Comparison of ENCODE assay signal across 36 cellular contexts in the genomic region with DNA sequence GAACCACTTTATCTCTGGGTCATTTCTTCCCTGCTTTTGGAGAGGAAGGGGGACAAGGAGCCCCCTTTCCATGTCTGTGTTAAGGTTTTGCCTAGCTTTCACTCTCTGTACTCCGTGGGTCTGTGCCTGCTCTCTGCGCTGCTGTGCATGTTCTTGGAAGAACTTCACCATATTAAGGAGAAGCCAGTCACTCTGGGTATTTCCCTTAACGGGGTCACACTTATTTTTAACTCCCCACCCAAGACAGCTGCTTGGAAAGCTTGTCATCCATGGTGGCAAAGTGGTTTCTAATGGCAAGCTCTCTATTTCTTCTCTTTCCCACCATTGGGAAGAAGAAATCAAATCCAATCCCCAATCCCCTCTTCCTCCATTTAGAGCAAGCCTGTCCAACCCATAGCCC. TPM values are rescaled to one million over a fixed set of nuclear protein-coding genes. Genes with fewer than 3 reads are reported as not detected.
"Had no signal": no experiment of that assay in that cellular context is flagged by ENCODE, and none has a peak within 500 bp of the region (broad histone marks: within the 10 kb centered on the region; RNA-seq: fewer than 3 reads in every experiment).

No MANE protein-coding gene starts in this region.

- ATAC-seq: naive thymus-derived CD8-positive, alpha-beta T cell; natural killer cell treated with Interleukin-12 subunit alpha and Interleukin-12 subunit beta and Interleukin-15 and Interleukin-18, amount 100 ng/mL, for 72 hours; pancreas; right cardiac atrium; right lobe of liver; stimulated activated memory B cell treated with anti-CD40 and anti-IgM and Interleukin-4, amounts not matched to agents 10 μg/mL and 1 μg/mL and 100 μg/mL, for 72 hours; stimulated activated naive CD8-positive, alpha-beta T cell treated with anti-CD3 and anti-CD28 coated beads, Interleukin-15, amount 100 ng/mL, for 72 hours; stimulated activated naive CD8-positive, alpha-beta T cell treated with anti-CD3 and anti-CD28 coated beads, Interleukin-15, Interleukin-2, amounts not matched to agents 100 U/mL and 50 U/mL, for 24 hours; upper lobe of right lung had no signal

- H3K9me3 ChIP-seq: neutrophil, pancreas, prostate gland, right lobe of liver, sigmoid colon, spleen, suprapubic skin, testis, tibial artery, transverse colon, upper lobe of right lung, uterus had no signal

- H3K4me1 ChIP-seq: pancreas, prostate gland, right lobe of liver, spleen, suprapubic skin, transverse colon, upper lobe of right lung, uterus had no signal

- H3K27me3 ChIP-seq: neutrophil, pancreas, right lobe of liver, sigmoid colon, spleen, suprapubic skin, testis, tibial artery, transverse colon, upper lobe of right lung, uterus had no signal

- H3K27ac ChIP-seq: neutrophil, pancreas, prostate gland, right lobe of liver, sigmoid colon, skin epidermis, spleen, suprapubic skin, testis, tibial artery, transverse colon, upper lobe of right lung, uterus had no signal

- H3K36me3 ChIP-seq: neutrophil, pancreas, prostate gland, right lobe of liver, sigmoid colon, spleen, suprapubic skin, tibial artery, transverse colon, upper lobe of right lung, uterus had no signal

- H3K4me2 ChIP-seq: smooth muscle cell had no signal

- H3K4me3 ChIP-seq: pancreas, prostate gland, right lobe of liver, sigmoid colon, skin epidermis, smooth muscle cell, spleen, suprapubic skin, testis, tibial artery, transverse colon, upper lobe of right lung, uterus had no signal

- DNase-seq: naive B cell; naive thymus-derived CD8-positive, alpha-beta T cell; nephron progenitor cell; nucleus accumbens; pancreas; right cardiac atrium; right lobe of liver; sigmoid colon; spleen; stimulated activated CD4-positive, alpha-beta T cell treated with anti-CD3 and anti-CD28 coated beads, Interleukin-12 subunit alpha, Interleukin-12 subunit beta, amount 100 ng/mL, for 4 hours; stimulated activated CD4-positive, alpha-beta T cell treated with anti-CD3 and anti-CD28 coated beads, Interleukin-1b, Interleukin-23, amount 100 ng/mL, for 48 hours; stimulated activated CD4-positive, alpha-beta T cell treated with anti-CD3 and anti-CD28 coated beads, Interleukin-4, amount 100 ng/mL, for 1 hour; stimulated activated CD4-positive, alpha-beta T cell treated with anti-CD3 and anti-CD28 coated beads, Interleukin-4, amount 100 ng/mL, for 4 hours; stimulated activated CD8-positive, alpha-beta memory T cell treated with anti-CD3 and anti-CD28 coated beads, Interleukin-4, amount 100 ng/mL, for 48 hours; stimulated activated naive CD4-positive, alpha-beta T cell; stimulated activated naive CD8-positive, alpha-beta T cell treated with anti-CD3 and anti-CD28 coated beads, Interleukin-15, amount 100 ng/mL, for 72 hours; stimulated activated naive CD8-positive, alpha-beta T cell treated with anti-CD3 and anti-CD28 coated beads, Interleukin-15, Interleukin-2, amounts not matched to agents 100 U/mL and 50 U/mL, for 24 hours; substantia nigra; testis; tibial artery; transverse colon; upper lobe of right lung; uterus had no signal

RNA-seq across cellular contexts. Expression of a gene that starts 44.8 kb away (rescaled TPM):
- total RNA-seq: naive thymus-derived CD8-positive, alpha-beta T cell; neural crest cell; omental fat pad; osteocyte; pancreas; posterior vena cava; prostate gland; renal cortical epithelial cell; right cardiac atrium; right lobe of liver; sigmoid colon; smooth muscle cell; spleen; suprapubic skin; testis; transverse colon; upper lobe of right lung; urinary bladder; uterus had no signal
- polyA plus RNA-seq: naive thymus-derived CD8-positive, alpha-beta T cell; pancreas; right cardiac atrium; sigmoid colon; smooth muscle cell; urinary bladder had no signal
